ENCODE assay signal across 22 cellular contexts in genomic region chr7:117771756-117772155, GRCh38.
"Had no signal": no experiment of that assay in that cellular context is flagged by ENCODE, and none has a peak within 500 bp of the region (broad histone marks: within the 10 kb centered on the region; RNA-seq: fewer than 3 reads in every experiment).

No MANE protein-coding gene starts in this region.

- H3K27me3 ChIP-seq: body of pancreas, esophagus muscularis mucosa, gastrocnemius medialis had no signal

- ATAC-seq: activated CD8-positive, alpha-beta T cell treated with anti-CD3 and anti-CD28 coated beads, Interleukin-2, amount 10 ng/mL, durations not matched to agents 7 days and 5 days; body of pancreas; effector memory CD8-positive, alpha-beta T cell; gastrocnemius medialis; lower lobe of right lung; mucosa of descending colon; T-cell had no signal

- H3K9me3 ChIP-seq: body of pancreas, esophagus muscularis mucosa, gastrocnemius medialis, lower lobe of right lung, mucosa of descending colon had no signal

- FAIRE-seq: endothelial cell of umbilical vein had no signal

- H3K36me3 ChIP-seq: gastrocnemius medialis, lower lobe of right lung, WERI-Rb-1 had no signal

- DNase-seq: activated CD4-positive, alpha-beta T cell treated with anti-CD3 and anti-CD28 coated beads, Interleukin-2, amount 10 ng/mL, durations not matched to agents 7 days and 5 days; activated CD4-positive, CD25-positive, alpha-beta regulatory T cell treated with anti-CD3 and anti-CD28 coated beads, Interleukin-2, amount 50 U/mL, for 72 hours; activated CD8-positive, alpha-beta T cell treated with anti-CD3 and anti-CD28 coated beads, Interleukin-2, amount 10 ng/mL, durations not matched to agents 7 days and 5 days; activated gamma-delta T cell treated with Interleukin-2 at 50 U/mL for 16 hours; anterior cingulate cortex; caudate nucleus; effector memory CD8-positive, alpha-beta T cell; gastrocnemius medialis; hippocampal formation; lower lobe of right lung; mesendoderm; mucosa of descending colon; stimulated activated CD4-positive, alpha-beta T cell treated with anti-CD3 and anti-CD28 coated beads, Interleukin-2, amount 100 ng/mL, for 48 hours; stimulated activated naive CD4-positive, alpha-beta T cell; T-cell; WERI-Rb-1 had no signal

- H3K27ac Mint-ChIP-seq: activated CD4-positive, alpha-beta T cell treated with anti-CD3 and anti-CD28 coated beads, Interleukin-2, amount 10 ng/mL, durations not matched to agents 7 days and 5 days; activated CD8-positive, alpha-beta T cell treated with anti-CD3 and anti-CD28 coated beads, Interleukin-2, amount 10 ng/mL, durations not matched to agents 7 days and 5 days; activated naive CD4-positive, alpha-beta T cell treated with anti-CD3 and anti-CD28 coated beads, Interleukin-2, amount 50 U/mL, for 24 hours; effector memory CD8-positive, alpha-beta T cell; T-cell; T-helper 2 cell treated with Interferon-gamma antibody and Interleukin-4, amounts not matched to agents 5 μg/mL and 100 μg/mL, for 36 hours had no signal

- H3K27ac ChIP-seq: body of pancreas, esophagus muscularis mucosa, gastrocnemius medialis, lower lobe of right lung, WERI-Rb-1 had no signal

- H3K9me3 Mint-ChIP-seq: activated CD4-positive, alpha-beta T cell treated with anti-CD3 and anti-CD28 coated beads, Interleukin-2, amount 10 ng/mL, durations not matched to agents 7 days and 5 days; activated naive CD4-positive, alpha-beta T cell treated with anti-CD3 and anti-CD28 coated beads, Interleukin-2, amount 50 U/mL, for 24 hours; neural crest cell; T-helper 2 cell treated with Interferon-gamma antibody and Interleukin-4, amounts not matched to agents 5 μg/mL and 100 μg/mL, for 36 hours had no signal

- H3K4me1 Mint-ChIP-seq: activated CD4-positive, alpha-beta T cell treated with anti-CD3 and anti-CD28 coated beads, Interleukin-2, amount 10 ng/mL, durations not matched to agents 7 days and 5 days; activated naive CD4-positive, alpha-beta T cell treated with anti-CD3 and anti-CD28 coated beads, Interleukin-2, amount 50 U/mL, for 24 hours; neural crest cell had no signal

- H3K4me3 ChIP-seq: body of pancreas, esophagus muscularis mucosa, gastrocnemius medialis, lower lobe of right lung, mucosa of descending colon had no signal

- H3K27me3 Mint-ChIP-seq: activated CD4-positive, alpha-beta T cell treated with anti-CD3 and anti-CD28 coated beads, Interleukin-2, amount 10 ng/mL, durations not matched to agents 7 days and 5 days; effector memory CD8-positive, alpha-beta T cell had no signal

- H3K4me1 ChIP-seq: body of pancreas, gastrocnemius medialis, lower lobe of right lung had no signal

- H3K36me3 Mint-ChIP-seq: activated naive CD4-positive, alpha-beta T cell treated with anti-CD3 and anti-CD28 coated beads, Interleukin-2, amount 50 U/mL, for 24 hours; T-cell had no signal

- H3K4me3 Mint-ChIP-seq: activated CD4-positive, alpha-beta T cell treated with anti-CD3 and anti-CD28 coated beads, Interleukin-2, amount 10 ng/mL, durations not matched to agents 7 days and 5 days; activated CD8-positive, alpha-beta T cell treated with anti-CD3 and anti-CD28 coated beads, Interleukin-2, amount 10 ng/mL, durations not matched to agents 7 days and 5 days; activated naive CD4-positive, alpha-beta T cell treated with anti-CD3 and anti-CD28 coated beads, Interleukin-2, amount 50 U/mL, for 24 hours; effector memory CD8-positive, alpha-beta T cell; neural crest cell; T-cell; T-helper 2 cell treated with Interferon-gamma antibody and Interleukin-4, amounts not matched to agents 5 μg/mL and 100 μg/mL, for 36 hours had no signal
